In genomic region chr3:72044231-72044935, GRCh38 we compare ENCODE assay signal across 24 cellular contexts.
A peak's percentile ranks its signal among the peaks of the same experiment; 100 is the strongest.
DNase-seq lines count a peak whose midpoint lies in the region; ATAC-seq and TF ChIP-seq lines count a peak whose summit lies in the region.
"Had no signal": no experiment of that assay in that cellular context is flagged by ENCODE, and none has a peak within 500 bp of the region (broad histone marks: within the 10 kb centered on the region; RNA-seq: fewer than 3 reads in every experiment).

No MANE protein-coding gene starts in this region.

- no peak overlapping the region for H3K4me3 Mint-ChIP-seq in nephron progenitor cell
- H3K4me3 Mint-ChIP-seq: activated naive CD8-positive, alpha-beta T cell treated with anti-CD3 and anti-CD28 coated beads, Interleukin-2, amount 10 ng/mL, durations not matched to agents 7 days and 5 days; activated T-cell treated with anti-CD3 and anti-CD28 coated beads, Interleukin-2, amount 50 U/mL, for 72 hours; CD8-positive, alpha-beta memory T cell; H9 had no signal

- H3K36me3 Mint-ChIP-seq in nephron progenitor cell (ENCODE audit: low read depth): no peaks in the 10 kb centered on the region
- H3K36me3 Mint-ChIP-seq: activated naive CD8-positive, alpha-beta T cell treated with anti-CD3 and anti-CD28 coated beads, Interleukin-2, amount 10 ng/mL, durations not matched to agents 7 days and 5 days; CD8-positive, alpha-beta memory T cell had no signal

- no peak for ATAC-seq in GM19324 (IDR thresholded peaks at IDR 0.05; ENCODE audit: low FRiP score, unreplicated experiment)
- ATAC-seq: activated CD4-positive, CD25-positive, alpha-beta regulatory T cell treated with anti-CD3 and anti-CD28 coated beads, Interleukin-2, amount 50 U/mL, for 24 hours; activated T-cell treated with anti-CD3 and anti-CD28 coated beads, Interleukin-2, amount 50 U/mL, for 72 hours; heart left ventricle had no signal

- H3K27ac Mint-ChIP-seq in nephron progenitor cell: peak overlapping the region; percentile 13
- H3K27ac Mint-ChIP-seq: activated naive CD8-positive, alpha-beta T cell treated with anti-CD3 and anti-CD28 coated beads, Interleukin-2, amount 10 ng/mL, durations not matched to agents 7 days and 5 days; activated T-cell treated with anti-CD3 and anti-CD28 coated beads, Interleukin-2, amount 50 U/mL, for 72 hours; CD8-positive, alpha-beta memory T cell had no signal

- H3K27me3 Mint-ChIP-seq in nephron progenitor cell (ENCODE audit: low read depth, poor library complexity): peaks cover 19% of the 10 kb centered on the region

- DNase-seq in AG20443 (ENCODE audit: low spot score): peak; percentile 65
- DNase-seq in LHCN-M2 (ENCODE audit: low read depth): peak; percentile 18
- DNase-seq in dedifferentiated amniotic fluid mesenchymal stem cell (ENCODE audit: extremely low spot score): peak; percentile 37
- DNase-seq in nephron progenitor cell: no peak
- no peak for DNase-seq in NCI-H1105 treated with DMSO at 0.1 percent for 48 hours (lab: John Stamatoyannopoulos, UW)
- no peak for DNase-seq in GDM1 (lab: John Stamatoyannopoulos, UW)
- DNase-seq in SKM-1 treated with dmso at 0.1 percent for 144 hours (lab: John Stamatoyannopoulos, UW; ENCODE audit: unreplicated experiment): no peak
- DNase-seq: ACHN; activated CD8-positive, alpha-beta memory T cell treated with anti-CD3 and anti-CD28 coated beads for 24 hours; activated naive CD8-positive, alpha-beta T cell treated with anti-CD3 and anti-CD28 coated beads, Interleukin-2, amount 10 ng/mL, durations not matched to agents 7 days and 5 days; activated T-cell treated with anti-CD3 and anti-CD28 coated beads, Interleukin-2, amount 50 U/mL, for 72 hours; CD8-positive, alpha-beta memory T cell; DMS79 treated with DMSO at 0.1 percent for 48 hours; effector CD4-positive, alpha-beta T cell; H9; heart left ventricle; left ventricle myocardium inferior; NCI-H187; NCI-H446; Peyer's patch; stimulated activated CD4-positive, alpha-beta T cell treated with anti-CD3 and anti-CD28 coated beads, Interleukin-15, amount 100 ng/mL, for 24 hours; T1000 had no signal

- H3K9me3 Mint-ChIP-seq in nephron progenitor cell: no peaks in the 10 kb centered on the region
- H3K9me3 Mint-ChIP-seq: activated naive CD8-positive, alpha-beta T cell treated with anti-CD3 and anti-CD28 coated beads, Interleukin-2, amount 10 ng/mL, durations not matched to agents 7 days and 5 days; activated T-cell treated with anti-CD3 and anti-CD28 coated beads, Interleukin-2, amount 50 U/mL, for 72 hours; CD8-positive, alpha-beta memory T cell; H9 had no signal

- TF ChIP-seq CTCF in nephron progenitor cell (IDR thresholded peaks at IDR 0.05): no peak

- peaks cover 11% of the 10 kb centered on the region for H3K4me1 Mint-ChIP-seq in nephron progenitor cell
- H3K4me1 Mint-ChIP-seq: activated naive CD8-positive, alpha-beta T cell treated with anti-CD3 and anti-CD28 coated beads, Interleukin-2, amount 10 ng/mL, durations not matched to agents 7 days and 5 days; CD8-positive, alpha-beta memory T cell had no signal

Comparison
In these comparisons a context has a peak if more than half of its experiments do, and no peak if none do; other contexts are left out.
1. DNase-seq: peak in AG20443 (single experiment), LHCN-M2 (single experiment) and dedifferentiated amniotic fluid mesenchymal stem cell (single experiment); none in nephron progenitor cell (single experiment), NCI-H1105 treated with DMSO at 0.1 percent for 48 hours (single experiment), GDM1 (single experiment) and SKM-1 treated with dmso at 0.1 percent for 144 hours (single experiment).